In the genomic region with DNA sequence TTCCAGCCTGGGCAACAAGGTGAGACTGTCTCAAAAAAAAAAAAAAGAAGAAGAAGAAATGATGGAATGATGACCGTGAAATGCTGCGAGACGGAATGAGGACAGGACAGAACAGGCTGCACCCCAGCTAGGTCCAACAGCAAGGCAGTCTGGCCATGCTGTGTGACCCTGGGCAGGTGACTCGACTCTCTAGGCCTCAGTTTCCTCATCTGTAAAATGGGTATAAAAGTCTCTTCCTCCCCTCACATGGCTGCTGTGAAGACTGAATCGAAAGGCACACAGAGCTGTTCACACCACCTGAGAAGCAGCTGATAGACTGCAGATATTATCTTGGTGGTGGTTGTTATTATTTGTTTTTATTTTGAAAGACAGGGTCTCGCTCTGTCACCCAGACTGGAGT, we compare ENCODE assay signal across 24 cellular contexts.
"Had no signal": no experiment of that assay in that cellular context is flagged by ENCODE, and none has a peak within 500 bp of the region (broad histone marks: within the 10 kb centered on the region; RNA-seq: fewer than 3 reads in every experiment).

No MANE protein-coding gene starts in this region.

- H3K27me3 ChIP-seq: neural progenitor cell, ovary, right atrium auricular region, sigmoid colon, uterus had no signal

- DNase-seq: hypothalamus; islet precursor cell; left ventricle myocardium inferior; mesendoderm; naive B cell; natural killer cell; nephron progenitor cell; occipital lobe; ovary; sigmoid colon; small intestine; spleen; stimulated activated CD4-positive, alpha-beta T cell treated with anti-CD3 and anti-CD28 coated beads, Interleukin-4, amount 100 ng/mL, for 24 hours; stimulated activated naive CD4-positive, alpha-beta T cell; tibial artery; trophoblast cell; uterus had no signal

- H3K4me3 ChIP-seq: left ventricle myocardium inferior, lung, neural progenitor cell, ovary, right atrium auricular region, sigmoid colon, spleen, suprapubic skin, thoracic aorta, tibial artery, uterus had no signal

- H3K9ac ChIP-seq: neural progenitor cell had no signal

- ATAC-seq: natural killer cell; stimulated activated effector memory CD8-positive, alpha-beta T cell treated with anti-CD3 and anti-CD28 coated beads, Interleukin-12 subunit alpha, Interleukin-12 subunit beta, amount 100 ng/mL, for 72 hours had no signal

- H2AFZ ChIP-seq: neural progenitor cell had no signal

- H3K27ac ChIP-seq: left ventricle myocardium inferior, neural progenitor cell, neutrophil, ovary, right atrium auricular region, sigmoid colon, spleen, suprapubic skin, thoracic aorta, tibial artery, uterus had no signal

- H3K36me3 ChIP-seq: left ventricle myocardium inferior, neural progenitor cell, neutrophil, ovary, right atrium auricular region, sigmoid colon, spleen, suprapubic skin, thoracic aorta, tibial artery, uterus had no signal

- H3K9me3 ChIP-seq: left ventricle myocardium inferior, neutrophil, ovary, right atrium auricular region, sigmoid colon, spleen, suprapubic skin, thoracic aorta, tibial artery, uterus had no signal

- H3K4me1 ChIP-seq: neural progenitor cell, uterus had no signal

- H3K4me2 ChIP-seq: neural progenitor cell had no signal
